Comparison of ENCODE assay signal across 1 cellular context in the genomic region with DNA sequence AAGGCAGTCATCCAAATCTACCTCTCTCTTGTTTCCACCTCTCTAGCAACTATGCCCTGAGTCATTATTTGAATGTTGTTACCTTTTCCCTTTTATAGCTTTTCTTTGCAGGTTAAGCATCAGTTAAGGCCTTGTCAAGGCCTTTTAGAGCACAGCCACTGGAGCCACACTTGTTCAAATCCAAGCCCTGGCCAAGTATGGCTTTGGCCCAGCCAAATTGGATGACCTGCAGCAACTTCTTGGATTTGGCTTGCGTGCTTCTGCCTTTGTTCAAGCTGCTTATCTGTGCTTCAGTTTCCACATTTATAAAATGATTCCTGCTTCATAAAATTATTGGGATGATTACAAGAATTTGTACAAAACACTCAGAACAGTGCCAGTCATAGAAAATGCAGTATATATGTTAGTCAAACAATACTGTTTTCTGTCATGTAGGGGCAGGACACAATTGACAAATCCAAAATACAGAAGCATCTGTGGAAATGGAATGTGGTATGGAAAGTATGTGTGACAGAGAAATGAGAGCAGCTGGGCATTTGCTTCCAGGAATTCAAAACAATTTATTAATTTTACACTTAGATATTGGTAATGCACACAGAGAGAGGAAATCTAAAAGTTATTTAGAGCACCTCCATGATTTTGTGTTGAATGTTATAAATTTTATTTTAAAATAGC.
TF ChIP-seq lines count a peak whose summit lies in the region.

No MANE protein-coding gene starts in this region.

TF ChIP-seq in HEK293, 187 proteins besides CTCF, POLR2A, EP300 and RAD21 (continued from another document):
- TF ChIP-seq, protein P1, sequence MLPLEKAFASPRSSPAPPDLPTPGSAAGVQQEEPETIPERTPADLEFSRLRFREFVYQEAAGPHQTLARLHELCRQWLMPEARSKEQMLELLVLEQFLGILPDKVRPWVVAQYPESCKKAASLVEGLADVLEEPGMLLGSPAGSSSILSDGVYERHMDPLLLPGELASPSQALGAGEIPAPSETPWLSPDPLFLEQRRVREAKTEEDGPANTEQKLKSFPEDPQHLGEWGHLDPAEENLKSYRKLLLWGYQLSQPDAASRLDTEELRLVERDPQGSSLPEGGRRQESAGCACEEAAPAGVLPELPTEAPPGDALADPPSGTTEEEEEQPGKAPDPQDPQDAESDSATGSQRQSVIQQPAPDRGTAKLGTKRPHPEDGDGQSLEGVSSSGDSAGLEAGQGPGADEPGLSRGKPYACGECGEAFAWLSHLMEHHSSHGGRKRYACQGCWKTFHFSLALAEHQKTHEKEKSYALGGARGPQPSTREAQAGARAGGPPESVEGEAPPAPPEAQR (tag by site-specific recombination; IDR thresholded peaks at IDR 0.05), result no peak
- TF ChIP-seq GLIS2 (tag by site-specific recombination; IDR thresholded peaks at IDR 0.05) (no peak), ZSCAN30 (tag by site-specific recombination; IDR thresholded peaks at IDR 0.05) (no peak), ZNF133 (tag by site-specific recombination; IDR thresholded peaks at IDR 0.05) (no peak)
